Comparison of ENCODE assay signal across 8 cellular contexts in genomic region chr10:91635401-91636400, GRCh38. TPM values are rescaled to one million over a fixed set of nuclear protein-coding genes. Genes with fewer than 3 reads are reported as not detected.
A peak's percentile ranks its signal among the peaks of the same experiment; 100 is the strongest.
DNase-seq lines count a peak whose midpoint lies in the region; ATAC-seq, FAIRE-seq and TF ChIP-seq lines count a peak whose summit lies in the region.

No MANE protein-coding gene starts in this region.

- H3K36me3 ChIP-seq in KMS-11 (ENCODE audit: insufficient read depth) = no peaks in the 10 kb centered on the region

- no peaks in the 10 kb centered on the region for H3K27me3 ChIP-seq in KMS-11 (ENCODE audit: insufficient read depth, low read depth)

- H3K27ac ChIP-seq in KMS-11 = no peak overlapping the region

- no peaks in the 10 kb centered on the region for H3K9me3 Mint-ChIP-seq in activated CD4-positive, alpha-beta T cell treated with anti-CD3 and anti-CD28 coated beads for 36 hours (ENCODE audit: low read depth)

- H3K4me3 ChIP-seq in KMS-11 (IDR thresholded peaks at IDR 0.05; ENCODE audit: insufficient read depth, low read depth, low read length) = no peak overlapping the region

- no peaks in the 10 kb centered on the region for H3K36me3 Mint-ChIP-seq in activated CD4-positive, alpha-beta T cell treated with anti-CD3 and anti-CD28 coated beads for 36 hours (ENCODE audit: low read depth)

- no peaks in the 10 kb centered on the region for H3K79me2 ChIP-seq in KMS-11 (ENCODE audit: insufficient read depth, low read depth)

- H3K9ac ChIP-seq in KMS-11 = no peak overlapping the region

- CTCF ChIA-PET in activated CD4-positive, alpha-beta T cell treated with anti-CD3 and anti-CD28 coated beads for 36 hours (lab: Charles Lee) = interaction anchor here (0.6 to 6.0 kb wide), 36 partner anchors 9 to 846 kb away, joined by 3 to 127 read pairs (median 4); no protein-coding TSS in a partner anchor

- peak; percentile 48 for FAIRE-seq in RCC 7860 (lab: Jason Lieb, UNC)

- peaks cover 48% of the 10 kb centered on the region for H3K27me3 Mint-ChIP-seq in activated CD4-positive, alpha-beta T cell treated with anti-CD3 and anti-CD28 coated beads for 36 hours

- H3K4me1 Mint-ChIP-seq in activated CD4-positive, alpha-beta T cell treated with anti-CD3 and anti-CD28 coated beads for 36 hours = peaks cover 8% of the 10 kb centered on the region

- peak; percentile 49 for ATAC-seq in activated CD4-positive, alpha-beta T cell treated with anti-CD3 and anti-CD28 coated beads for 36 hours
- ATAC-seq in sciatic nerve (peak; percentile 68), HG02973 (IDR thresholded peaks at IDR 0.05; ENCODE audit: unreplicated experiment) (no peak)

- peak; percentile 62 for TF ChIP-seq CTCF in KMS-11 (conservative IDR thresholded peaks at IDR 0.05; ENCODE audit: low read depth, low read length)

- H4K20me1 ChIP-seq in KMS-11 (ENCODE audit: insufficient read depth) = no peaks in the 10 kb centered on the region

- H3K4me1 ChIP-seq in KMS-11 (ENCODE audit: low read depth, poor library complexity, severe bottlenecking) = no peaks in the 10 kb centered on the region

- H3K4me3 Mint-ChIP-seq in activated CD4-positive, alpha-beta T cell treated with anti-CD3 and anti-CD28 coated beads for 36 hours = no peak overlapping the region

- intact Hi-C loops in activated CD4-positive, alpha-beta T cell treated with anti-CD3 and anti-CD28 coated beads for 36 hours (cut with DNase I, micrococcal nuclease) = loop anchor here (1.0 to 10.0 kb wide), 8 partner anchors 83 to 721 kb away; no protein-coding TSS in a partner anchor
- intact Hi-C loops in sciatic nerve (cut with DNase I) = loop anchor here (10.0 kb wide), 1 partner anchor 141 kb away; no protein-coding TSS in a partner anchor

- no peak overlapping the region for H3K4me2 ChIP-seq in KMS-11

- POLR2A ChIA-PET in activated CD4-positive, alpha-beta T cell treated with anti-CD3 and anti-CD28 coated beads for 36 hours (lab: Charles Lee) = interaction anchor here (0.6 kb wide), 1 partner anchor 50 kb away, joined by 4 read pairs; no protein-coding TSS in a partner anchor

- H3K27ac Mint-ChIP-seq in activated CD4-positive, alpha-beta T cell treated with anti-CD3 and anti-CD28 coated beads for 36 hours = no peak overlapping the region

- DNase-seq in activated CD4-positive, alpha-beta T cell treated with anti-CD3 and anti-CD28 coated beads for 36 hours = peak; percentile 72
- no peak for DNase-seq in activated CD4-positive, alpha-beta T cell treated with anti-CD3 and anti-CD28 coated beads for 1 hour
- peak; percentile 58 for DNase-seq in RCC 7860 (ENCODE audit: low spot score)
- peak in 30 of 56 donors; percentile 4 to 80 (median 32) for DNase-seq in amygdala (lab: John Stamatoyannopoulos, UW)
- peak; percentile 64 for DNase-seq in hepatic stellate cell (ENCODE audit: low spot score)
- DNase-seq in sciatic nerve (ENCODE audit: low spot score) = peak; percentile 76

- H2AFZ ChIP-seq in KMS-11 (ENCODE audit: low read depth) = no peak overlapping the region

RNA-seq across cellular contexts. Expression of gene PPP1R3C, which starts 2.8 kb away (rescaled TPM):
- total RNA-seq in activated CD4-positive, alpha-beta T cell treated with anti-CD3 and anti-CD28 coated beads for 36 hours = under 1 TPM; 0.63 to 0.71 TPM
- 10.9 TPM for total RNA-seq in sciatic nerve
